15 cellular contexts compared by ENCODE assay signal in the genomic region with DNA sequence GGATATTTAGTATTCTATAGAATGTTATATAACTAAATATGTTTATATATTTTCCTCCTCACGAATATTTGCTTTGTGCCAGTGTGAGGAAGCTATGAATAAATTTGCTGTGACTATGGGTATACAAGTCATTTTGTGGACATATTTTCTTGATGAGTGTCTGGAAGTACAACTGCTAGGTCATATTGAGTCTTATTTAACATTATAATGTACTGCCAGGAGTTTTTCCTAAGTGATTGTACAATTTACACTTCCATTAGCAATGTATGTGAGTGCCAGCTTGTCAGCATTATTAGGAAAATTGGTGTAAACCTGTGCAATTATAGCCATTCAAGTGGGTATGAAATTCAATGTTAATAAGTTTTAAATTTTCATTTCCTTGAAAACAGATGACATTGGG.
A peak's percentile ranks its signal among the peaks of the same experiment; 100 is the strongest.
DNase-seq lines count a peak whose midpoint lies in the region; ATAC-seq and TF ChIP-seq lines count a peak whose summit lies in the region.
"Had no signal": no experiment of that assay in that cellular context is flagged by ENCODE, and none has a peak within 500 bp of the region (broad histone marks: within the 10 kb centered on the region; RNA-seq: fewer than 3 reads in every experiment).

No MANE protein-coding gene starts in this region.

- H3K9me3 Mint-ChIP-seq in naive thymus-derived CD8-positive, alpha-beta T cell, result peaks cover 0 to 7% (median 0%) of the 10 kb centered on the region in 9 donors
- H3K9me3 Mint-ChIP-seq: GM23338 had no signal

- H3K36me3 ChIP-seq in neural cell (ENCODE audit: insufficient read depth, low read length), result no peaks in the 10 kb centered on the region
- H3K36me3 ChIP-seq: BLaER1 treated with 17β-estradiol and CSF1 and Interleukin-3, amounts not matched to agents 10 nM and 100 nM had no signal

- ATAC-seq in HG03135 (IDR thresholded peaks at IDR 0.05; ENCODE audit: unreplicated experiment) (no peak), HG03159 (IDR thresholded peaks at IDR 0.05; ENCODE audit: unreplicated experiment) (no peak)
- ATAC-seq in naive thymus-derived CD8-positive, alpha-beta T cell, result no peak
- ATAC-seq: GM23338 had no signal

- no peak overlapping the region for H3K4me2 ChIP-seq in neural cell (ENCODE audit: low read length)
- H3K4me2 ChIP-seq: BLaER1 treated with 17β-estradiol and CSF1 and Interleukin-3, amounts not matched to agents 10 nM and 100 nM; GM23338 had no signal

- peaks cover 2 to 10% (median 3%) of the 10 kb centered on the region in 4 donors for H3K4me1 Mint-ChIP-seq in naive thymus-derived CD8-positive, alpha-beta T cell

- H3K4me3 Mint-ChIP-seq in naive thymus-derived CD8-positive, alpha-beta T cell, result no peak overlapping the region
- H3K4me3 Mint-ChIP-seq: CD4-positive, CD25-positive, alpha-beta regulatory T cell; GM23338 had no signal

- no peak overlapping the region for H3K27ac ChIP-seq in neural cell (ENCODE audit: low read length)
- H3K27ac ChIP-seq: BLaER1 treated with 17β-estradiol and CSF1 and Interleukin-3, amounts not matched to agents 10 nM and 100 nM had no signal

- POLR2A ChIA-PET in naive thymus-derived CD8-positive, alpha-beta T cell (lab: Charles Lee), result no interaction called here

- no peaks in the 10 kb centered on the region for H3K9me3 ChIP-seq in neural cell (ENCODE audit: low read length)
- H3K9me3 ChIP-seq: BLaER1 treated with 17β-estradiol and CSF1 and Interleukin-3, amounts not matched to agents 10 nM and 100 nM had no signal

- no peak for TF ChIP-seq RAD21 in neural cell (conservative IDR thresholded peaks at IDR 0.05)

- no peaks in the 10 kb centered on the region for H3K27me3 Mint-ChIP-seq in naive thymus-derived CD8-positive, alpha-beta T cell
- H3K27me3 Mint-ChIP-seq: CD4-positive, CD25-positive, alpha-beta regulatory T cell had no signal

- H3K36me3 Mint-ChIP-seq in naive thymus-derived CD8-positive, alpha-beta T cell, result no peaks in the 10 kb centered on the region
- H3K36me3 Mint-ChIP-seq: CD4-positive, CD25-positive, alpha-beta regulatory T cell had no signal

- H3K4me3 ChIP-seq in choroid plexus epithelial cell (ENCODE audit: low read depth, low read length), result no peak overlapping the region
- no peak overlapping the region for H3K4me3 ChIP-seq in neural cell (ENCODE audit: low read length)
- H3K4me3 ChIP-seq: BLaER1 treated with 17β-estradiol and CSF1 and Interleukin-3, amounts not matched to agents 10 nM and 100 nM; GM23338 had no signal

- TF ChIP-seq EP300 in neural cell (conservative IDR thresholded peaks at IDR 0.05; ENCODE audit: poor library complexity, severe bottlenecking), result peak; percentile 82

- H3K9ac ChIP-seq in neural cell (ENCODE audit: low read length), result no peak overlapping the region
- H3K9ac ChIP-seq: BLaER1 treated with 17β-estradiol and CSF1 and Interleukin-3, amounts not matched to agents 10 nM and 100 nM had no signal

- peaks cover 3% of the 10 kb centered on the region for H3F3A ChIP-seq in neural cell (ENCODE audit: insufficient read depth, low read length, poor library complexity, severe bottlenecking)

- peak; percentile 60 for DNase-seq in ELR (ENCODE audit: low read depth)
- peak; percentile 48 for DNase-seq in RKO (ENCODE audit: low spot score)
- peak; percentile 1 for DNase-seq in choroid plexus epithelial cell (ENCODE audit: low read depth)
- DNase-seq in NCI-H2107 treated with DMSO at 0.1 percent for 48 hours (lab: John Stamatoyannopoulos, UW; ENCODE audit: unreplicated experiment), result no peak
- DNase-seq in naive thymus-derived CD8-positive, alpha-beta T cell, result no peak
- DNase-seq: 8988T; ACHN; CD4-positive, CD25-positive, alpha-beta regulatory T cell; DMS53; H7 had no signal

- no peaks in the 10 kb centered on the region for H3K79me2 ChIP-seq in neural cell (replicated peaks; ENCODE audit: insufficient read depth, low read length)

- no peaks in the 10 kb centered on the region for H4K20me1 ChIP-seq in neural cell (ENCODE audit: insufficient read depth)
- H4K20me1 ChIP-seq: BLaER1 treated with 17β-estradiol and CSF1 and Interleukin-3, amounts not matched to agents 10 nM and 100 nM had no signal

- H3K27me3 ChIP-seq in neural cell (ENCODE audit: insufficient read depth, low read depth, low read length), result no peaks in the 10 kb centered on the region
- H3K27me3 ChIP-seq: BLaER1 treated with 17β-estradiol and CSF1 and Interleukin-3, amounts not matched to agents 10 nM and 100 nM had no signal

- no peaks in the 10 kb centered on the region for H3K9me2 ChIP-seq in neural cell (ENCODE audit: insufficient read depth, low read length)

- TF ChIP-seq CTCF in choroid plexus epithelial cell (conservative IDR thresholded peaks at IDR 0.05; ENCODE audit: low read depth, low read length), result no peak
- TF ChIP-seq CTCF in neural cell (IDR thresholded peaks at IDR 0.05; ENCODE audit: poor library complexity, severe bottlenecking), result no peak

- no peak overlapping the region for H3K27ac Mint-ChIP-seq in naive thymus-derived CD8-positive, alpha-beta T cell
- H3K27ac Mint-ChIP-seq: CD4-positive, CD25-positive, alpha-beta regulatory T cell; GM23338 had no signal

- no peak overlapping the region for H2AFZ ChIP-seq in neural cell (ENCODE audit: low read depth, low read length)
- H2AFZ ChIP-seq: GM23338 had no signal

TF ChIP-seq in neural cell, 6 proteins besides CTCF, POLR2A, EP300 and RAD21:
- TF ChIP-seq, protein P1, sequence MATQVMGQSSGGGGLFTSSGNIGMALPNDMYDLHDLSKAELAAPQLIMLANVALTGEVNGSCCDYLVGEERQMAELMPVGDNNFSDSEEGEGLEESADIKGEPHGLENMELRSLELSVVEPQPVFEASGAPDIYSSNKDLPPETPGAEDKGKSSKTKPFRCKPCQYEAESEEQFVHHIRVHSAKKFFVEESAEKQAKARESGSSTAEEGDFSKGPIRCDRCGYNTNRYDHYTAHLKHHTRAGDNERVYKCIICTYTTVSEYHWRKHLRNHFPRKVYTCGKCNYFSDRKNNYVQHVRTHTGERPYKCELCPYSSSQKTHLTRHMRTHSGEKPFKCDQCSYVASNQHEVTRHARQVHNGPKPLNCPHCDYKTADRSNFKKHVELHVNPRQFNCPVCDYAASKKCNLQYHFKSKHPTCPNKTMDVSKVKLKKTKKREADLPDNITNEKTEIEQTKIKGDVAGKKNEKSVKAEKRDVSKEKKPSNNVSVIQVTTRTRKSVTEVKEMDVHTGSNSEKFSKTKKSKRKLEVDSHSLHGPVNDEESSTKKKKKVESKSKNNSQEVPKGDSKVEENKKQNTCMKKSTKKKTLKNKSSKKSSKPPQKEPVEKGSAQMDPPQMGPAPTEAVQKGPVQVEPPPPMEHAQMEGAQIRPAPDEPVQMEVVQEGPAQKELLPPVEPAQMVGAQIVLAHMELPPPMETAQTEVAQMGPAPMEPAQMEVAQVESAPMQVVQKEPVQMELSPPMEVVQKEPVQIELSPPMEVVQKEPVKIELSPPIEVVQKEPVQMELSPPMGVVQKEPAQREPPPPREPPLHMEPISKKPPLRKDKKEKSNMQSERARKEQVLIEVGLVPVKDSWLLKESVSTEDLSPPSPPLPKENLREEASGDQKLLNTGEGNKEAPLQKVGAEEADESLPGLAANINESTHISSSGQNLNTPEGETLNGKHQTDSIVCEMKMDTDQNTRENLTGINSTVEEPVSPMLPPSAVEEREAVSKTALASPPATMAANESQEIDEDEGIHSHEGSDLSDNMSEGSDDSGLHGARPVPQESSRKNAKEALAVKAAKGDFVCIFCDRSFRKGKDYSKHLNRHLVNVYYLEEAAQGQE (IDR thresholded peaks at IDR 0.05; ENCODE audit: borderline replicate concordance), result peak; percentile 90
- TF ChIP-seq MXI1 (conservative IDR thresholded peaks at IDR 0.05; ENCODE audit: poor library complexity, severe bottlenecking) (no peak), POLR2AphosphoS5 (IDR thresholded peaks at IDR 0.05) (peak; percentile 49), TAF1 (IDR thresholded peaks at IDR 0.05; ENCODE audit: low read depth) (no peak)

Comparison
In these comparisons a context has a peak if more than half of its experiments do, and no peak if none do; other contexts are left out.
1. DNase-seq: peak in ELR (single experiment), RKO (single experiment) and choroid plexus epithelial cell (single experiment); none in NCI-H2107 treated with DMSO at 0.1 percent for 48 hours (single experiment) and naive thymus-derived CD8-positive, alpha-beta T cell (0 of 10).